Comparison of ENCODE assay signal across 14 cellular contexts in the genomic region with DNA sequence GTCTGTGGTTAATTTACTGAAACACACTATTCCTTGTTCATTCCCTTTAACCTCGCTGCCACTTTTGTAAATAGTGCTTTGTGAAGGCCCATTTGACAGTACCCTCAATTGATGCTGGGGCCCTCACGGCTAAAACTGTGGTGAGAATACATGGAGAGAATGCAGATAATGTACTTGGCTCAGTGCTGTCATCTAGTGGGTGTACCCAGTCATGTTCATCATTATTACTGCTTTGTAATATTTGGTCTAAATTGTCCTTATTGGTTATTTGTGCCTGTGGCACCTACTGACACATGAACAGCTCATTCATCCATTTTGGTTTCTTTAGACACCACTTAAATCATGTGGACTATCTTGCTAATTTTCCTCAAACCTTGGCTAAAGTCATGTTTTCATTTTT.
A peak's percentile ranks its signal among the peaks of the same experiment; 100 is the strongest.
DNase-seq lines count a peak whose midpoint lies in the region; ATAC-seq, FAIRE-seq and TF ChIP-seq lines count a peak whose summit lies in the region.
"Had no signal": no experiment of that assay in that cellular context is flagged by ENCODE, and none has a peak within 500 bp of the region (broad histone marks: within the 10 kb centered on the region; RNA-seq: fewer than 3 reads in every experiment).

No MANE protein-coding gene starts in this region.

- no peaks in the 10 kb centered on the region for H3K9me3 ChIP-seq in BE2C
- H3K9me3 ChIP-seq in kidney (ENCODE audit: control insufficient read depth in 1 of 2, low read length in 2 of 2): no peaks in the 10 kb centered on the region
- H3K9me3 ChIP-seq: pancreas had no signal

- no peaks in the 10 kb centered on the region for H3K36me3 Mint-ChIP-seq in activated T-helper 2 cell treated with anti-CD3 and anti-CD28 coated beads, Interferon-gamma antibody, Interleukin-2, Interleukin-4, amounts not matched to agents 10 μg/mL and 5 μg/mL and 100 μg/mL, durations not matched to agents 14 hours and 24 hours and 36 hours (ENCODE audit: low read depth)
- H3K36me3 Mint-ChIP-seq: IgD-negative memory B cell had no signal

- H3K9ac ChIP-seq in kidney (ENCODE audit: low read length in 2 of 2): no peak overlapping the region

- DNase-seq in BE2C (no peak), NCI-H69 (lab: John Stamatoyannopoulos, UW) (peak; percentile 24), kidney (no peak), NCI-H2171 treated with DMSO at 0.1 percent for 48 hours (lab: John Stamatoyannopoulos, UW) (no peak), urothelium cell line (ENCODE audit: low spot score) (no peak)
- no peak for DNase-seq in activated T-helper 2 cell treated with anti-CD3 and anti-CD28 coated beads, Interferon-gamma antibody, Interleukin-2, Interleukin-4, amounts not matched to agents 10 μg/mL and 5 μg/mL and 100 μg/mL, durations not matched to agents 14 hours and 24 hours and 36 hours (ENCODE audit: low spot score)
- DNase-seq in activated naive CD4-positive, alpha-beta T cell treated with Interleukin-2 at 50 U/mL for 16 hours: no peak
- DNase-seq: activated CD8-positive, alpha-beta memory T cell treated with anti-CD3 and anti-CD28 coated beads, Interleukin-2, amount 50 U/mL, for 4 hours; NCI-H510A treated with DMSO at 0.1 percent for 48 hours; pancreas; stimulated activated CD4-positive, alpha-beta T cell treated with anti-CD3 and anti-CD28 coated beads, Interleukin-4, amount 100 ng/mL, for 1 hour had no signal

- H3K4me3 ChIP-seq in BE2C (ENCODE audit: low read depth, low read length): no peak overlapping the region
- H3K4me3 ChIP-seq in kidney (ENCODE audit: low read length in 2 of 2): no peak overlapping the region
- H3K4me3 ChIP-seq: pancreas had no signal

- intact Hi-C loops in kidney (cut with DNase I): no loop called here
- intact Hi-C loops in activated T-helper 2 cell treated with anti-CD3 and anti-CD28 coated beads, Interferon-gamma antibody, Interleukin-2, Interleukin-4, amounts not matched to agents 10 μg/mL and 5 μg/mL and 100 μg/mL, durations not matched to agents 14 hours and 24 hours and 36 hours (cut with micrococcal nuclease): no loop called here

- peak; percentile 59 for ATAC-seq in GM18867 (IDR thresholded peaks at IDR 0.05; ENCODE audit: unreplicated experiment)

- no peak overlapping the region for H3K27ac ChIP-seq in kidney (ENCODE audit: low read depth in 2 of 2, low read length in 2 of 2)
- H3K27ac ChIP-seq: pancreas had no signal

- H3K27me3 ChIP-seq in BE2C: no peaks in the 10 kb centered on the region
- H3K27me3 ChIP-seq: pancreas had no signal

- FAIRE-seq in kidney (lab: Jason Lieb, UNC) (no peak), urothelium cell line (lab: Jason Lieb, UNC) (no peak)
- FAIRE-seq: islet of Langerhans, pancreas had no signal

- no peak overlapping the region for H3K27ac Mint-ChIP-seq in activated T-helper 2 cell treated with anti-CD3 and anti-CD28 coated beads, Interferon-gamma antibody, Interleukin-2, Interleukin-4, amounts not matched to agents 10 μg/mL and 5 μg/mL and 100 μg/mL, durations not matched to agents 14 hours and 24 hours and 36 hours
- H3K27ac Mint-ChIP-seq: IgD-negative memory B cell had no signal

- TF ChIP-seq CTCF in BE2C (IDR thresholded peaks at IDR 0.05; ENCODE audit: low read depth, low read length) (peak; percentile 7; the same call in 1 of the 2 replicates), kidney (IDR thresholded peaks at IDR 0.05; ENCODE audit: borderline replicate concordance, extremely low read depth, insufficient read depth) (peak; percentile 41)

- H3K4me1 Mint-ChIP-seq in activated T-helper 2 cell treated with anti-CD3 and anti-CD28 coated beads, Interferon-gamma antibody, Interleukin-2, Interleukin-4, amounts not matched to agents 10 μg/mL and 5 μg/mL and 100 μg/mL, durations not matched to agents 14 hours and 24 hours and 36 hours (ENCODE audit: low read depth): no peaks in the 10 kb centered on the region
- H3K4me1 Mint-ChIP-seq: IgD-negative memory B cell had no signal

- no peak overlapping the region for H3K4me3 Mint-ChIP-seq in activated T-helper 2 cell treated with anti-CD3 and anti-CD28 coated beads, Interferon-gamma antibody, Interleukin-2, Interleukin-4, amounts not matched to agents 10 μg/mL and 5 μg/mL and 100 μg/mL, durations not matched to agents 14 hours and 24 hours and 36 hours (ENCODE audit: low read depth)
- H3K4me3 Mint-ChIP-seq: IgD-negative memory B cell had no signal

- H3K9me3 Mint-ChIP-seq in activated T-helper 2 cell treated with anti-CD3 and anti-CD28 coated beads, Interferon-gamma antibody, Interleukin-2, Interleukin-4, amounts not matched to agents 10 μg/mL and 5 μg/mL and 100 μg/mL, durations not matched to agents 14 hours and 24 hours and 36 hours: no peaks in the 10 kb centered on the region
- H3K9me3 Mint-ChIP-seq: IgD-negative memory B cell had no signal

- H3K36me3 ChIP-seq in BE2C: no peaks in the 10 kb centered on the region
- no peaks in the 10 kb centered on the region for H3K36me3 ChIP-seq in kidney (ENCODE audit: control insufficient read depth in 1 of 2, insufficient read depth in 2 of 2, low read length in 2 of 2)
- H3K36me3 ChIP-seq: pancreas had no signal

- no peaks in the 10 kb centered on the region for H3K4me1 ChIP-seq in BE2C
- H3K4me1 ChIP-seq in kidney (ENCODE audit: control insufficient read depth in 1 of 2, insufficient read depth in 1 of 2, low read depth in 1 of 2, low read length in 2 of 2): no peaks in the 10 kb centered on the region
- H3K4me1 ChIP-seq: pancreas had no signal

- H3K27me3 Mint-ChIP-seq in activated T-helper 2 cell treated with anti-CD3 and anti-CD28 coated beads, Interferon-gamma antibody, Interleukin-2, Interleukin-4, amounts not matched to agents 10 μg/mL and 5 μg/mL and 100 μg/mL, durations not matched to agents 14 hours and 24 hours and 36 hours (ENCODE audit: low read depth): no peaks in the 10 kb centered on the region
